In genomic region chr9:123678878-123679329, GRCh38 we compare ENCODE assay signal across 12 cellular contexts.
A peak's percentile ranks its signal among the peaks of the same experiment; 100 is the strongest.
DNase-seq lines count a peak whose midpoint lies in the region; ATAC-seq and TF ChIP-seq lines count a peak whose summit lies in the region.
"Had no signal": no experiment of that assay in that cellular context is flagged by ENCODE, and none has a peak within 500 bp of the region (broad histone marks: within the 10 kb centered on the region; RNA-seq: fewer than 3 reads in every experiment).

No MANE protein-coding gene starts in this region.

- H3K9me3 Mint-ChIP-seq in progenitor cell of endocrine pancreas (ENCODE audit: low read depth) = peaks cover 6% of the 10 kb centered on the region

- TF ChIP-seq CTCF in LNCaP clone FGC (IDR thresholded peaks at IDR 0.05; ENCODE audit: control insufficient read depth, extremely low read depth, insufficient read depth) = no peak
- no peak for TF ChIP-seq CTCF in cardiac fibroblast (IDR thresholded peaks at IDR 0.05; ENCODE audit: low read depth, low read length)
- TF ChIP-seq CTCF in progenitor cell of endocrine pancreas (IDR thresholded peaks at IDR 0.05; ENCODE audit: unreplicated experiment) = no peak

- peaks cover 14% of the 10 kb centered on the region for H3K36me3 Mint-ChIP-seq in progenitor cell of endocrine pancreas (ENCODE audit: insufficient read depth)

- H3K4me1 Mint-ChIP-seq in progenitor cell of endocrine pancreas (ENCODE audit: low read depth) = peaks cover 18% of the 10 kb centered on the region

- no peak for ATAC-seq in GM19023 (IDR thresholded peaks at IDR 0.05; ENCODE audit: unreplicated experiment)

- H3K4me3 ChIP-seq in LNCaP clone FGC (ENCODE audit: low read depth, low read length) (peak overlapping the region; percentile 37; the same call in 1 of the 2 replicates), cardiac fibroblast (replicated peaks in 1 of 2; ENCODE audit: low read depth in 2 of 2, low read length in 2 of 2) (no peak overlapping the region)
- H3K4me3 ChIP-seq: skin epidermis, suprapubic skin had no signal

- peak; percentile 38 for DNase-seq in EL
- DNase-seq in LNCaP clone FGC (ENCODE audit: low read depth) = no peak
- peak; percentile 5 to 26 for DNase-seq in cardiac fibroblast (ENCODE audit: low read depth in 2 of 2)
- DNase-seq in progenitor cell of endocrine pancreas (ENCODE audit: low spot score, unreplicated experiment) = no peak
- DNase-seq in CD1c-positive myeloid dendritic cell (ENCODE audit: extremely low spot score) = no peak
- DNase-seq in DMS 273 (lab: John Stamatoyannopoulos, UW; ENCODE audit: unreplicated experiment) = no peak
- DNase-seq: activated CD4-positive, alpha-beta T cell treated with anti-CD3 and anti-CD28 coated beads for 1 hour; activated T-cell treated with anti-CD3 and anti-CD28 coated beads, Interleukin-2, amount 50 U/mL, for 48 hours had no signal

- peak overlapping the region; percentile 80 for H3K27ac Mint-ChIP-seq in progenitor cell of endocrine pancreas

- H3K27me3 Mint-ChIP-seq in progenitor cell of endocrine pancreas = peaks cover 86% of the 10 kb centered on the region

- H3K4me3 Mint-ChIP-seq in progenitor cell of endocrine pancreas (ENCODE audit: low read depth) = no peak overlapping the region
- H3K4me3 Mint-ChIP-seq: neural crest cell had no signal

Comparison
In these comparisons a context has a peak if more than half of its experiments do, and no peak if none do; other contexts are left out.
1. DNase-seq: peak in EL (single experiment) and cardiac fibroblast (2 of 2); none in LNCaP clone FGC (single experiment), progenitor cell of endocrine pancreas (single experiment), CD1c-positive myeloid dendritic cell (single experiment) and DMS 273 (single experiment).